In genomic region chr19:45881082-45881908, GRCh38 we compare ENCODE assay signal across 15 cellular contexts. TPM values are rescaled to one million over a fixed set of nuclear protein-coding genes. Genes with fewer than 3 reads are reported as not detected.
DNase-seq lines count a peak whose midpoint lies in the region; ATAC-seq and TF ChIP-seq lines count a peak whose summit lies in the region.
"Had no signal": no experiment of that assay in that cellular context is flagged by ENCODE, and none has a peak within 500 bp of the region (broad histone marks: within the 10 kb centered on the region; RNA-seq: fewer than 3 reads in every experiment).

No MANE protein-coding gene starts in this region.

- no peak for DNase-seq in SK-N-SH
- no peak for DNase-seq in OCI-LY7 (ENCODE audit: low spot score)
- DNase-seq in transverse colon, result no peak
- DNase-seq in PC-3, result no peak
- no peak for DNase-seq in uterus
- DNase-seq: ACHN, left ventricle myocardium superior, NCI-H226 had no signal

- H3K4me2 ChIP-seq in SK-N-SH (no peak overlapping the region), OCI-LY7 (ENCODE audit: low read length) (peak overlapping the region; percentile 88), PC-3 (ENCODE audit: low read length) (no peak overlapping the region)

- H3K27me3 ChIP-seq in SK-N-SH (ENCODE audit: insufficient read depth) (no peaks in the 10 kb centered on the region), transverse colon (no peaks in the 10 kb centered on the region), PC-3 (ENCODE audit: low read length) (no peaks in the 10 kb centered on the region), uterus (no peaks in the 10 kb centered on the region)

- TF ChIP-seq POLR2A in transverse colon (IDR thresholded peaks at IDR 0.05), result no peak
- TF ChIP-seq POLR2A in uterus (IDR thresholded peaks at IDR 0.05), result no peak

- intact Hi-C loops in OCI-LY7 (cut with micrococcal nuclease; ENCODE audit: unreplicated experiment), result loop anchor here (10.0 kb wide), 1 partner anchor 176 kb away; no protein-coding TSS in a partner anchor
- intact Hi-C loops in transverse colon (cut with DNase I; ENCODE audit: low total_unique reads), result no loop called here
- intact Hi-C loops in PC-3 (cut with micrococcal nuclease), result no loop called here
- intact Hi-C loops in uterus (cut with DNase I; ENCODE audit: low total_unique reads), result no loop called here

- CTCF ChIA-PET in SK-N-SH (lab: Yijun Ruan, JAX) (interaction anchor here (0.5 to 9.9 kb wide), 9 partner anchors 13 to 428 kb away, joined by 3 to 130 read pairs (median 8); partner anchors contain the start of genes FOXA3, RSPH6A and SYMPK), OCI-LY7 (lab: Charles Lee; ENCODE audit: unreplicated experiment) (interaction anchor here (1.1 kb wide), 1 partner anchor 18 kb away, joined by 4 read pairs; the partner anchor contains the start of gene SYMPK), PC-3 (lab: Charles Lee) (no interaction called here)

- H3K79me2 ChIP-seq in SK-N-SH (ENCODE audit: insufficient read depth) (peaks cover 29% of the 10 kb centered on the region), OCI-LY7 (ENCODE audit: insufficient read depth, low read depth, low read length) (peaks cover 18% of the 10 kb centered on the region; the same call in 1 of the 2 replicates), PC-3 (ENCODE audit: low read length) (peaks cover 21% of the 10 kb centered on the region)

- in situ Hi-C loops in transverse colon (cut with MboI; ENCODE audit: low pct_ligation_motif_present in 1 of 4, low pct_unique_long_range_greater_than_20kb in 1 of 4, low sequenced_read_pairs in 3 of 4), result no loop called here

- BruUV-seq in OCI-LY7 (replicated peaks; lab: Mats Ljungman, UMichigan) (no TSS peak), PC-3 (replicated peaks; lab: Mats Ljungman, UMichigan) (no TSS peak)

- TF ChIP-seq CTCF in SK-N-SH (IDR thresholded peaks at IDR 0.05) (no peak), OCI-LY7 (conservative IDR thresholded peaks at IDR 0.05; ENCODE audit: low read length) (no peak), transverse colon (IDR thresholded peaks at IDR 0.05) (no peak), PC-3 (conservative IDR thresholded peaks at IDR 0.05; ENCODE audit: low read depth, low read length) (no peak), uterus (IDR thresholded peaks at IDR 0.05) (no peak)

- TF ChIP-seq EP300 in SK-N-SH (IDR thresholded peaks at IDR 0.05; ENCODE audit: borderline replicate concordance in 1 of 2, low read depth in 1 of 2, low read length in 1 of 2), result no peak
- TF ChIP-seq EP300 in transverse colon (IDR thresholded peaks at IDR 0.05; ENCODE audit: low read depth), result no peak

- H3F3A ChIP-seq in SK-N-SH (replicated peaks; ENCODE audit: insufficient read depth) (peaks cover 3% of the 10 kb centered on the region), PC-3 (ENCODE audit: low read length, unreplicated experiment) (no peaks in the 10 kb centered on the region)

- H3K27ac ChIP-seq in SK-N-SH (ENCODE audit: low read depth in 2 of 2, low read length in 1 of 2) (no peak overlapping the region), OCI-LY7 (ENCODE audit: low read depth, low read length, poor library complexity, severe bottlenecking) (no peak overlapping the region), transverse colon (peak overlapping the region; percentile 82 to 90 (median 84)), PC-3 (ENCODE audit: low read length) (no peak overlapping the region), uterus (no peak overlapping the region)

- peaks cover 33% of the 10 kb centered on the region for H4K20me1 ChIP-seq in SK-N-SH (ENCODE audit: insufficient read depth)
- H4K20me1 ChIP-seq in OCI-LY7 (ENCODE audit: insufficient read depth, low read length), result no peaks in the 10 kb centered on the region
- peaks cover 3% of the 10 kb centered on the region; the same call in 1 of the 2 replicates for H4K20me1 ChIP-seq in PC-3 (ENCODE audit: low read length)

- H3K9me3 ChIP-seq in SK-N-SH, result no peaks in the 10 kb centered on the region
- no peaks in the 10 kb centered on the region for H3K9me3 ChIP-seq in OCI-LY7 (ENCODE audit: low read length)
- H3K9me3 ChIP-seq in iPS-18c (ENCODE audit: control insufficient read depth, insufficient read depth, low read length), result no peaks in the 10 kb centered on the region
- H3K9me3 ChIP-seq in transverse colon, result no peaks in the 10 kb centered on the region
- H3K9me3 ChIP-seq in PC-3 (ENCODE audit: low read length), result no peaks in the 10 kb centered on the region
- H3K9me3 ChIP-seq in uterus, result no peaks in the 10 kb centered on the region

- POLR2A ChIA-PET in SK-N-SH (lab: Yijun Ruan, JAX), result interaction anchor here (0.9 to 2.8 kb wide), 3 partner anchors 12 to 18 kb away, joined by 3 to 8 read pairs (median 4); partner anchors contain the start of gene SYMPK
- POLR2A ChIA-PET in OCI-LY7 (lab: Charles Lee), result interaction anchor here (0.5 to 1.1 kb wide), 3 partner anchors 14 to 21 kb away, joined by 3 to 6 read pairs (median 3); partner anchors contain the start of genes MYPOP and SYMPK
- POLR2A ChIA-PET in PC-3 (lab: Charles Lee; ENCODE audit: unreplicated experiment), result no interaction called here

- ATAC-seq in SK-N-SH treated with all-trans-retinoic acid at 6 μM for 48 hours (no peak), PC-3 (no peak), HG02588 (IDR thresholded peaks at IDR 0.05; ENCODE audit: unreplicated experiment) (no peak)
- ATAC-seq: activated CD4-positive, CD25-positive, alpha-beta regulatory T cell treated with anti-CD3 and anti-CD28 coated beads, Interleukin-2, amount 50 U/mL, for 24 hours; left ventricle myocardium superior; Panc1 had no signal

- 89% methylated on average over 10 of the region's 10 CpGs for WGBS in SK-N-SH (ENCODE audit: low lambda C conversion rate)
- WGBS in transverse colon (ENCODE audit: low coverage in 1 of 2), 2 donors, result 32 to 52% methylated on average over 9 to 10 of the region's 10 CpGs

- H3K4me3 ChIP-seq in SK-N-SH (ENCODE audit: low read depth in 2 of 2, low read length in 1 of 2) (no peak overlapping the region), OCI-LY7 (ENCODE audit: low read depth, low read length, poor library complexity, severe bottlenecking) (no peak overlapping the region), iPS-18c (ENCODE audit: insufficient read depth, low read depth, low read length) (peak overlapping the region; percentile 57), transverse colon (no peak overlapping the region), PC-3 (ENCODE audit: low read length) (no peak overlapping the region), uterus (no peak overlapping the region)

- no peak for TF ChIP-seq RAD21 in SK-N-SH (IDR thresholded peaks at IDR 0.05; ENCODE audit: low read length)

- H3K9me2 ChIP-seq in SK-N-SH (no peaks in the 10 kb centered on the region), OCI-LY7 (ENCODE audit: insufficient read depth, low read length) (no peaks in the 10 kb centered on the region), PC-3 (replicated peaks; ENCODE audit: low read length) (no peaks in the 10 kb centered on the region)

- H3K4me1 ChIP-seq in SK-N-SH (ENCODE audit: control insufficient read depth in 1 of 2, insufficient read depth in 2 of 2, low read depth in 1 of 2, low read length in 1 of 2) (peaks cover 3 to 34% of the 10 kb centered on the region in 2 experiments; a peak in 2 of 4 replicates), OCI-LY7 (ENCODE audit: insufficient read depth, low read length, poor library complexity, severe bottlenecking) (peaks cover 44% of the 10 kb centered on the region), transverse colon (peaks cover 37 to 79% (median 66%) of the 10 kb centered on the region in 4 donors), PC-3 (ENCODE audit: insufficient read depth, low read length) (peaks cover 20% of the 10 kb centered on the region; the same call in 1 of the 2 replicates), uterus (peaks cover 7 to 30% of the 10 kb centered on the region in 2 donors)

- H2AFZ ChIP-seq in SK-N-SH (ENCODE audit: low read depth) (no peak overlapping the region), OCI-LY7 (ENCODE audit: low read length) (no peak overlapping the region), PC-3 (ENCODE audit: low read length) (no peak overlapping the region)

- H3K9ac ChIP-seq in SK-N-SH (no peak overlapping the region), PC-3 (ENCODE audit: low read length) (no peak overlapping the region)

- H3K36me3 ChIP-seq in SK-N-SH (replicated peaks in 1 of 2; ENCODE audit: control insufficient read depth in 1 of 2, insufficient read depth in 2 of 2, low read length in 1 of 2) (peaks cover 3 to 25% of the 10 kb centered on the region in 2 experiments), OCI-LY7 (ENCODE audit: insufficient read depth, low read length) (peaks cover 13% of the 10 kb centered on the region; the same call in 1 of the 2 replicates), transverse colon (no peaks in the 10 kb centered on the region), PC-3 (ENCODE audit: low read depth, low read length) (peaks cover 2% of the 10 kb centered on the region; the same call in 1 of the 2 replicates), uterus (no peaks in the 10 kb centered on the region)

RNA-seq across cellular contexts. Expression of gene IRF2BP1, which starts 4.6 kb away (rescaled TPM):
- 11.8 and 16.8 TPM in 2 replicates for polyA plus RNA-seq in SK-N-SH (2012; rRNA removed)
- 7.0 and 11.8 TPM in 2 replicates for polyA plus RNA-seq in SK-N-SH (2012; cell fraction: cytosol; rRNA removed)
- polyA plus RNA-seq in SK-N-SH (2012; cell fraction: nucleus; rRNA removed), result 12.2 and 14.1 TPM in 2 replicates
- 47.4 and 53.5 TPM in 2 replicates for total RNA-seq in OCI-LY7 (2014; rRNA removed; shearing (Covaris generic))
- total RNA-seq in OCI-LY7 (2022) (25.4 and 30.9 TPM in 2 replicates), transverse colon (10 to 100 TPM; 24.9 to 34.1 (median 29.5) TPM), PC-3 (2014; rRNA removed) (31.5 and 38.6 TPM in 2 replicates), uterus (10 to 100 TPM in 3 of 4 donors, 1 to 10 TPM in 1; 8.2 to 38.4 (median 23.3) TPM)

RNA-seq across cellular contexts. Expression of gene FOXA3, which starts 17.2 kb away (rescaled TPM):
- polyA plus RNA-seq in SK-N-SH (2012; rRNA removed), result 0.97 and 1.5 TPM in 2 replicates
- polyA plus RNA-seq in SK-N-SH (2012; cell fraction: cytosol; rRNA removed), result 0.91 and 1.0 TPM in 2 replicates
- 0.48 and 0.82 TPM in 2 replicates for polyA plus RNA-seq in SK-N-SH (2012; cell fraction: nucleus; rRNA removed)
- total RNA-seq in OCI-LY7 (2014; rRNA removed; shearing (Covaris generic)), result not detected in 2 replicates
- total RNA-seq in OCI-LY7 (2022), result 0.57 TPM in 1 of 2 replicates, not detected in the other
- total RNA-seq in transverse colon, result 10 to 100 TPM in 2 of 4 donors, 1 to 10 TPM in 2; 1.9 to 24.4 (median 9.2) TPM
- total RNA-seq in PC-3 (2014; rRNA removed), result 0.33 and 0.40 TPM in 2 replicates
- not detected for total RNA-seq in uterus
- total RNA-seq: left ventricle myocardium superior, MCF 10A had no signal

RNA-seq across cellular contexts. Expression of gene SYMPK, which starts 18.3 kb away (rescaled TPM):
- 76.3 and 92.7 TPM in 2 replicates for polyA plus RNA-seq in SK-N-SH (2012; rRNA removed)
- 31.3 and 45.6 TPM in 2 replicates for polyA plus RNA-seq in SK-N-SH (2012; cell fraction: cytosol; rRNA removed)
- 170 and 185 TPM in 2 replicates for polyA plus RNA-seq in SK-N-SH (2012; cell fraction: nucleus; rRNA removed)
- total RNA-seq in OCI-LY7 (2014; rRNA removed; shearing (Covaris generic)), result 84.4 and 116 TPM in 2 replicates
- 118 and 133 TPM in 2 replicates for total RNA-seq in OCI-LY7 (2022)
- total RNA-seq in transverse colon, result 100 to 1,000 TPM in 2 of 4 donors, 10 to 100 TPM in 2; 35.2 to 189 (median 81.9) TPM
- 36.6 and 67.3 TPM in 2 replicates for total RNA-seq in PC-3 (2014; rRNA removed)
- 10 to 100 TPM; 32.0 to 72.6 (median 46.4) TPM for total RNA-seq in uterus

RNA-seq across cellular contexts. Expression of gene MYPOP, which starts 21.1 kb away (rescaled TPM):
- polyA plus RNA-seq in SK-N-SH (2012; rRNA removed), result 2.8 and 5.1 TPM in 2 replicates
- polyA plus RNA-seq in SK-N-SH (2012; cell fraction: cytosol; rRNA removed), result 3.2 and 4.8 TPM in 2 replicates
- 11.0 and 16.2 TPM in 2 replicates for polyA plus RNA-seq in SK-N-SH (2012; cell fraction: nucleus; rRNA removed)
- 5.2 and 5.3 TPM in 2 replicates for total RNA-seq in OCI-LY7 (2014; rRNA removed; shearing (Covaris generic))
- total RNA-seq in OCI-LY7 (2022) (15.6 and 16.1 TPM in 2 replicates), transverse colon (10 to 100 TPM in 2 of 4 donors, 1 to 10 TPM in 2; 5.5 to 26.9 (median 8.9) TPM), PC-3 (2014; rRNA removed) (5.4 and 12.0 TPM in 2 replicates), uterus (10 to 100 TPM in 1 of 4 donors, 1 to 10 TPM in 2, under 1 TPM in 1; 0.62 to 13.2 (median 2.8) TPM)

RNA-seq across cellular contexts. Expression of gene NANOS2, which starts 33.3 kb away (rescaled TPM):
- not detected in 2 replicates for polyA plus RNA-seq in SK-N-SH (2012; rRNA removed)
- not detected in 2 replicates for polyA plus RNA-seq in SK-N-SH (2012; cell fraction: cytosol; rRNA removed)
- polyA plus RNA-seq in SK-N-SH (2012; cell fraction: nucleus; rRNA removed), result not detected in 2 replicates
- total RNA-seq in OCI-LY7 (2014; rRNA removed; shearing (Covaris generic)), result not detected in 2 replicates
- total RNA-seq in OCI-LY7 (2022) (not detected in 2 replicates), transverse colon (not detected), PC-3 (2014; rRNA removed) (not detected in 2 replicates), uterus (not detected)
- total RNA-seq: left ventricle myocardium superior, MCF 10A had no signal
- polyA plus RNA-seq: esophagus had no signal

Comparison
In these comparisons a context has a peak if more than half of its experiments do, and no peak if none do; other contexts are left out.
1. H3K27ac ChIP-seq: peak in transverse colon (4 of 4); none in SK-N-SH (0 of 2), OCI-LY7 (single experiment), PC-3 (single experiment) and uterus (0 of 2).